In genomic region chr14:92121670-92122350, GRCh38 we compare ENCODE assay signal across 1 cellular context.
TF ChIP-seq lines count a peak whose summit lies in the region.

Gene CPSF2 (plus strand): TSS chr14:92121969. CDS start chr14:92130985, 9,016 bp downstream.
Gene NDUFB1 (minus strand): TSS chr14:92121706. CDS start chr14:92117637, 4,069 bp downstream.

TF ChIP-seq in WTC11, 78 proteins besides CTCF, POLR2A, EP300 and RAD21 (continued from another document):
- TF ChIP-seq ZNF532 (CRISPR knock-in tag; IDR thresholded peaks at IDR 0.05; ENCODE audit: borderline replicate concordance), result no peak
- TF ChIP-seq ZNF121 (CRISPR knock-in tag; IDR thresholded peaks at IDR 0.05), result no peak
- no peak for TF ChIP-seq NR3C1 (CRISPR knock-in tag; conservative IDR thresholded peaks at IDR 0.05; ENCODE audit: low read depth)
- TF ChIP-seq CDX4 (CRISPR knock-in tag; IDR thresholded peaks at IDR 0.05; ENCODE audit: borderline replicate concordance), result no peak
- TF ChIP-seq ZNF138 (CRISPR knock-in tag; conservative IDR thresholded peaks at IDR 0.05), result no peak
- 0 out of 2 replicates have a peak, but pooled peaks have one; percentile 28 for TF ChIP-seq FOXP1 (CRISPR knock-in tag; IDR thresholded peaks at IDR 0.05; ENCODE audit: borderline replicate concordance)
- TF ChIP-seq MXD4 (CRISPR knock-in tag; IDR thresholded peaks at IDR 0.05; ENCODE audit: borderline replicate concordance), result no peak
- no peak for TF ChIP-seq TCF7 (CRISPR knock-in tag; IDR thresholded peaks at IDR 0.05; ENCODE audit: low read depth)
- no peak for TF ChIP-seq ZNF425 (CRISPR knock-in tag; conservative IDR thresholded peaks at IDR 0.05)
- no peak for TF ChIP-seq ZBTB21 (CRISPR knock-in tag; IDR thresholded peaks at IDR 0.05; ENCODE audit: borderline replicate concordance)
- TF ChIP-seq TEAD1 (CRISPR knock-in tag; IDR thresholded peaks at IDR 0.05), result peak; percentile 47
- peak; percentile 76 for TF ChIP-seq MAX (CRISPR knock-in tag; IDR thresholded peaks at IDR 0.05)
- TF ChIP-seq ZNF416 (CRISPR knock-in tag; IDR thresholded peaks at IDR 0.05), result no peak
- TF ChIP-seq HMGA2 (CRISPR knock-in tag; IDR thresholded peaks at IDR 0.05), result no peak
- TF ChIP-seq GRHL2 (CRISPR knock-in tag; IDR thresholded peaks at IDR 0.05; ENCODE audit: insufficient replicate concordance, severe bottlenecking), result no peak
- TF ChIP-seq KAT7 (CRISPR knock-in tag; IDR thresholded peaks at IDR 0.05; ENCODE audit: borderline replicate concordance), result peak; percentile 70; the same call in 1 of the 2 replicates
- no peak for TF ChIP-seq PREB (CRISPR knock-in tag; IDR thresholded peaks at IDR 0.05; ENCODE audit: borderline replicate concordance)
- no peak for TF ChIP-seq RORB (CRISPR knock-in tag; IDR thresholded peaks at IDR 0.05)
- no peak for TF ChIP-seq FOXP4 (CRISPR knock-in tag; IDR thresholded peaks at IDR 0.05)
- no peak for TF ChIP-seq SOX15 (CRISPR knock-in tag; IDR thresholded peaks at IDR 0.05)
- TF ChIP-seq AR (CRISPR knock-in tag; IDR thresholded peaks at IDR 0.05), result no peak
- TF ChIP-seq ZNF317 (CRISPR knock-in tag; IDR thresholded peaks at IDR 0.05; ENCODE audit: borderline replicate concordance, low read depth), result no peak
- TF ChIP-seq CREM (CRISPR knock-in tag; IDR thresholded peaks at IDR 0.05), result peak; percentile 64
- no peak for TF ChIP-seq TP53 (CRISPR knock-in tag; IDR thresholded peaks at IDR 0.05)
- 0 out of 2 replicates have a peak, but pooled peaks have one; percentile 11 for TF ChIP-seq ZNF219 (CRISPR knock-in tag; IDR thresholded peaks at IDR 0.05; ENCODE audit: borderline replicate concordance)
- TF ChIP-seq ZNF396 (CRISPR knock-in tag; IDR thresholded peaks at IDR 0.05; ENCODE audit: borderline replicate concordance), result no peak
- TF ChIP-seq MYBL2 (CRISPR knock-in tag; IDR thresholded peaks at IDR 0.05), result no peak
- peak; percentile 56; the same call in 1 of the 2 replicates for TF ChIP-seq ESRRA (CRISPR knock-in tag; IDR thresholded peaks at IDR 0.05; ENCODE audit: borderline replicate concordance)
- TF ChIP-seq E2F5 (CRISPR knock-in tag; IDR thresholded peaks at IDR 0.05), result no peak; the same call in 1 of the 2 replicates
- peak; percentile 46; the same call in 1 of the 2 replicates for TF ChIP-seq GABPB1 (CRISPR knock-in tag; IDR thresholded peaks at IDR 0.05)
- TF ChIP-seq IRF1 (CRISPR knock-in tag; IDR thresholded peaks at IDR 0.05), result no peak
- no peak for TF ChIP-seq PRDM15 (CRISPR knock-in tag; IDR thresholded peaks at IDR 0.05)
- TF ChIP-seq FOXJ3 (CRISPR knock-in tag; IDR thresholded peaks at IDR 0.05; ENCODE audit: borderline replicate concordance), result no peak
- no peak for TF ChIP-seq RELA (CRISPR knock-in tag; IDR thresholded peaks at IDR 0.05; ENCODE audit: borderline replicate concordance)
- no peak for TF ChIP-seq MLX (CRISPR knock-in tag; IDR thresholded peaks at IDR 0.05)
